ENCODE assay signal across 7 cellular contexts in genomic region chr17:81294512-81295030, GRCh38. TPM values are rescaled to one million over a fixed set of nuclear protein-coding genes. Genes with fewer than 3 reads are reported as not detected.
DNase-seq lines count a peak whose midpoint lies in the region; ATAC-seq and TF ChIP-seq lines count a peak whose summit lies in the region.

No MANE protein-coding gene starts in this region.

- ATAC-seq in GM18511 (IDR thresholded peaks at IDR 0.05; ENCODE audit: unreplicated experiment): peak; percentile 18
- peak; percentile 23 for ATAC-seq in HG03135 (IDR thresholded peaks at IDR 0.05; ENCODE audit: unreplicated experiment)
- no peak for ATAC-seq in sciatic nerve

- H3K36me3 ChIP-seq in neutrophil: peaks cover 12% of the 10 kb centered on the region

- H3K27ac ChIP-seq in neutrophil: peak overlapping the region; percentile 92

- intact Hi-C loops in sciatic nerve (cut with DNase I): loop anchor here (5.0 kb wide), 1 partner anchor 188 kb away; no protein-coding TSS in a partner anchor

- H3K4me1 ChIP-seq in neutrophil (ENCODE audit: control insufficient read depth in 1 of 2, insufficient read depth in 1 of 2, low read depth in 1 of 2, low read length in 1 of 2): peaks cover 46 to 55% of the 10 kb centered on the region in 2 experiments

- H3K4me3 ChIP-seq in fibroblast of mammary gland (ENCODE audit: control insufficient read depth, low read depth, low read length) (peak overlapping the region; percentile 76), neutrophil (ENCODE audit: low read depth in 1 of 2, low read length in 1 of 2) (peak overlapping the region; percentile 76 to 85)

- no peaks in the 10 kb centered on the region for H3K27me3 ChIP-seq in neutrophil

- peak; percentile 12 for DNase-seq in activated CD4-positive, alpha-beta T cell treated with anti-CD3 and anti-CD28 coated beads, Interleukin-2, amount 50 U/mL, for 1 hour
- DNase-seq in fibroblast of mammary gland (ENCODE audit: low read depth): peak; percentile 11
- DNase-seq in HPDE6-E6E7 (ENCODE audit: extremely low spot score): no peak
- DNase-seq in sciatic nerve (ENCODE audit: low spot score): no peak

- no peaks in the 10 kb centered on the region for H3K9me3 ChIP-seq in neutrophil

- no peak for TF ChIP-seq CTCF in fibroblast of mammary gland (conservative IDR thresholded peaks at IDR 0.05; ENCODE audit: control insufficient read depth, insufficient read depth, low read depth, low read length)
- TF ChIP-seq CTCF in neutrophil (IDR thresholded peaks at IDR 0.05): no peak

RNA-seq across cellular contexts. Expression of gene SLC38A10, which starts 0.5 kb away (rescaled TPM):
- total RNA-seq in sciatic nerve: 61.6 TPM

RNA-seq across cellular contexts. Expression of gene NDUFAF8, which starts 55.5 kb away (rescaled TPM):
- 37.4 TPM for total RNA-seq in sciatic nerve

RNA-seq across cellular contexts. Expression of gene TEPSIN, which starts 55.7 kb away (rescaled TPM):
- 38.1 TPM for total RNA-seq in sciatic nerve

Comparison
In these comparisons a context has a peak if more than half of its experiments do, and no peak if none do; other contexts are left out.
1. DNase-seq: peak in activated CD4-positive, alpha-beta T cell treated with anti-CD3 and anti-CD28 coated beads, Interleukin-2, amount 50 U/mL, for 1 hour (single experiment) and fibroblast of mammary gland (single experiment); none in HPDE6-E6E7 (single experiment) and sciatic nerve (single experiment).